Comparison of ENCODE assay signal across 14 cellular contexts in the genomic region with DNA sequence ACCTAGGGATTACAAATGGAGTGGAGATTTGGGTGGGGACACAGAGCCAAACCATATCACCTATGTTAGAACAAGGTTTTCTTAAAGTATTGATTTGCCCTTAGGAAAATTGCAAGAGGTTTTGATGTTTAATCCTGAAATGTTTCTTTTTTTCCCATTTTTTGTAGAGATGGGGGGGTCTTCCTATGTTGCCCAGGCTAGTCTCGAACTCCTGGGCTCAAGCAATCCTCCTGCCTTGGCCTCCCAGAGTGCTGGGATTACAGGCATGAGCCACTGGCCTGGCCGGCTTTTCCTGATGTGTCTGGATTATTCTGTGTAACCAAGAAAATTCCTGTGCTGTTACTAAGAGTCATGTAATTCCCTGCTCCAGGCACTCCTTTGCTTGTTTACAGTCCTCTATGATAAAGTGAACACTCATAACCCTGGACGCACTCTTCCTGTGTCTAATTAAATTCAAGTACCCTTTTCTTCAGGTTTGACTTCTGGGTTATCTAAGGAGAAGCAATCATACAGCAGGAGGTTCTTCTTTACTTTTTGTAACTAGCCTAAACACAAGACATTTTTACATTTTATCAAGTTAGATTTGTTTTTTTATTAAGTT. TPM values are rescaled to one million over a fixed set of nuclear protein-coding genes. Genes with fewer than 3 reads are reported as not detected.
DNase-seq lines count a peak whose midpoint lies in the region; ATAC-seq and TF ChIP-seq lines count a peak whose summit lies in the region.
"Had no signal": no experiment of that assay in that cellular context is flagged by ENCODE, and none has a peak within 500 bp of the region (broad histone marks: within the 10 kb centered on the region; RNA-seq: fewer than 3 reads in every experiment).

No MANE protein-coding gene starts in this region.

- DNase-seq in AG08396 (ENCODE audit: low spot score) (peak; percentile 75), HS-5 (ENCODE audit: low read depth) (peak; percentile 40), astrocyte of the spinal cord (ENCODE audit: low read depth, low spot score) (peak; percentile 17), hepatocyte (ENCODE audit: low spot score) (peak; percentile 51), Kasumi-1 (lab: John Stamatoyannopoulos, UW) (no peak), sciatic nerve (ENCODE audit: low spot score) (no peak), GOT3 (lab: John Stamatoyannopoulos, UW) (no peak)
- DNase-seq: activated CD8-positive, alpha-beta memory T cell treated with anti-CD3 and anti-CD28 coated beads, Interleukin-2, amount 10 ng/mL, durations not matched to agents 7 days and 5 days; activated naive CD4-positive, alpha-beta T cell treated with anti-CD3 and anti-CD28 coated beads for 36 hours; DMS 273 treated with DMSO at 0.1 percent for 48 hours; NCI-H2171; thyroid gland had no signal

- no peaks in the 10 kb centered on the region for H3K9me3 ChIP-seq in hepatocyte (ENCODE audit: low read depth)
- H3K9me3 ChIP-seq: thyroid gland had no signal

- peaks cover 7% of the 10 kb centered on the region for H3K27me3 ChIP-seq in hepatocyte
- H3K27me3 ChIP-seq: thyroid gland had no signal

- H3K4me1 ChIP-seq in hepatocyte (ENCODE audit: insufficient read depth), result no peaks in the 10 kb centered on the region

- H3K27ac ChIP-seq in hepatocyte, result peak overlapping the region; percentile 34
- H3K27ac ChIP-seq: thyroid gland had no signal

- H3K4me2 ChIP-seq in hepatocyte, result no peak overlapping the region

- H3K4me3 ChIP-seq in astrocyte of the spinal cord (ENCODE audit: low read depth, low read length), result no peak overlapping the region
- H3K4me3 ChIP-seq in hepatocyte, result no peak overlapping the region
- H3K4me3 ChIP-seq: thyroid gland had no signal

- no peaks in the 10 kb centered on the region for H4K20me1 ChIP-seq in hepatocyte (ENCODE audit: insufficient read depth, poor library complexity, severe bottlenecking)

- H2AFZ ChIP-seq in hepatocyte, result no peak overlapping the region

- no peak for ATAC-seq in sciatic nerve
- ATAC-seq in HG03097 (IDR thresholded peaks at IDR 0.05; ENCODE audit: low FRiP score, unreplicated experiment), result no peak
- ATAC-seq: activated CD8-positive, alpha-beta memory T cell treated with anti-CD3 and anti-CD28 coated beads, Interleukin-2, amount 10 ng/mL, durations not matched to agents 7 days and 5 days; WTC11 had no signal

- H3K79me2 ChIP-seq in hepatocyte, result no peaks in the 10 kb centered on the region

- no peaks in the 10 kb centered on the region for H3K36me3 ChIP-seq in hepatocyte (replicated peaks; ENCODE audit: insufficient read depth, low read depth)
- H3K36me3 ChIP-seq: thyroid gland had no signal

- intact Hi-C loops in sciatic nerve (cut with DNase I), result no loop called here

- 52% methylated on average over 3 of the region's 3 CpGs for WGBS in hepatocyte (ENCODE audit: low lambda C conversion rate, missing lambda C conversion rate)

- no peak for TF ChIP-seq CTCF in astrocyte of the spinal cord (IDR thresholded peaks at IDR 0.05; ENCODE audit: low read depth, low read length)
- no peak for TF ChIP-seq CTCF in hepatocyte (IDR thresholded peaks at IDR 0.05; ENCODE audit: poor library complexity)

- H3K9me2 ChIP-seq in hepatocyte (replicated peaks; ENCODE audit: insufficient read depth), result no peaks in the 10 kb centered on the region

- in situ Hi-C loops in astrocyte of the spinal cord (cut with HindIII; ENCODE audit: low sequenced_read_pairs), result no loop called here

RNA-seq across cellular contexts. Expression of gene CTDP1, which starts 15.0 kb away (rescaled TPM):
- 13.8 and 20.4 TPM in 2 replicates for total RNA-seq in hepatocyte
- 20.4 and 20.6 TPM in 2 replicates for polyA plus RNA-seq in hepatocyte
- 15.7 TPM for total RNA-seq in sciatic nerve

Comparison
In these comparisons a context has a peak if more than half of its experiments do, and no peak if none do; other contexts are left out.
1. DNase-seq: peak in AG08396 (single experiment), HS-5 (single experiment), astrocyte of the spinal cord (single experiment) and hepatocyte (single experiment); none in Kasumi-1 (0 of 2), sciatic nerve (single experiment) and GOT3 (single experiment).